10 cellular contexts compared by ENCODE assay signal in genomic region chr9:81759680-81760215, GRCh38.
DNase-seq lines count a peak whose midpoint lies in the region; ATAC-seq, FAIRE-seq and TF ChIP-seq lines count a peak whose summit lies in the region.
"Had no signal": no experiment of that assay in that cellular context is flagged by ENCODE, and none has a peak within 500 bp of the region (broad histone marks: within the 10 kb centered on the region; RNA-seq: fewer than 3 reads in every experiment).

No MANE protein-coding gene starts in this region.

- no peaks in the 10 kb centered on the region for H3K9me3 ChIP-seq in vagina

- FAIRE-seq in HTR-8/SVneo (lab: Jason Lieb, UNC): no peak

- H3K4me3 ChIP-seq in AG10803 (ENCODE audit: low read length): no peak overlapping the region
- H3K4me3 ChIP-seq in brain microvascular endothelial cell (ENCODE audit: low read depth, low read length): no peak overlapping the region
- H3K4me3 ChIP-seq in vagina: no peak overlapping the region

- no peaks in the 10 kb centered on the region for H3K36me3 ChIP-seq in brain microvascular endothelial cell (replicated peaks)
- no peaks in the 10 kb centered on the region for H3K36me3 ChIP-seq in vagina

- in situ Hi-C loops in brain microvascular endothelial cell (cut with HindIII; ENCODE audit: low pct_ligation_motif_present, low sequenced_read_pairs): no loop called here

- H3K27me3 ChIP-seq in brain microvascular endothelial cell (replicated peaks) (no peaks in the 10 kb centered on the region), vagina (no peaks in the 10 kb centered on the region)

- H3K4me1 ChIP-seq in vagina: no peaks in the 10 kb centered on the region

- POLR2A ChIA-PET in GM10248 (lab: Yijun Ruan, JAX): no interaction called here

- H3K27ac ChIP-seq in brain microvascular endothelial cell (peak overlapping the region; percentile 83), vagina (no peak overlapping the region)

- no peak for ATAC-seq in GM21381 (IDR thresholded peaks at IDR 0.05; ENCODE audit: unreplicated experiment)

- no peak for TF ChIP-seq POLR2A in vagina (IDR thresholded peaks at IDR 0.05)

- CTCF ChIA-PET in GM10248 (lab: Yijun Ruan, JAX): no interaction called here

- TF ChIP-seq CTCF in AG10803 (conservative IDR thresholded peaks at IDR 0.05; ENCODE audit: low read length) (no peak), brain microvascular endothelial cell (IDR thresholded peaks at IDR 0.05; ENCODE audit: low read depth, low read length, missing control alignments) (no peak), GM10248 (IDR thresholded peaks at IDR 0.05; ENCODE audit: control extremely low read depth, extremely low read depth, low read depth, missing control alignments) (no peak), vagina (IDR thresholded peaks at IDR 0.05) (no peak)

- intact Hi-C loops in vagina (cut with DNase I): no loop called here

- peak; percentile 56 for DNase-seq in AG10803 (ENCODE audit: low read depth)
- peak; percentile 50 for DNase-seq in HTR-8/SVneo (ENCODE audit: insufficient read length, low spot score)
- DNase-seq in brain microvascular endothelial cell: peak; percentile 98
- peak; percentile 90 for DNase-seq in kidney tubule cell (ENCODE audit: low spot score)
- no peak for DNase-seq in GM10248 (ENCODE audit: extremely low spot score)
- DNase-seq in vagina (ENCODE audit: extremely low spot score in 2 of 2): no peak
- no peak for DNase-seq in NCI-H2081 treated with DMSO at 0.1 percent for 48 hours (lab: John Stamatoyannopoulos, UW)
- DNase-seq: activated effector memory CD4-positive, alpha-beta T cell treated with Interleukin-2 at 50 U/mL for 16 hours; stimulated activated CD4-positive, alpha-beta T cell treated with anti-CD3 and anti-CD28 coated beads, Interleukin-4, amount 100 ng/mL, for 24 hours had no signal

Comparison
In these comparisons a context has a peak if more than half of its experiments do, and no peak if none do; other contexts are left out.
1. DNase-seq: peak in AG10803 (single experiment), HTR-8/SVneo (single experiment), brain microvascular endothelial cell (single experiment) and kidney tubule cell (single experiment); none in GM10248 (single experiment), vagina (0 of 2) and NCI-H2081 treated with DMSO at 0.1 percent for 48 hours (single experiment).